Comparison of ENCODE assay signal across 8 cellular contexts in the genomic region with DNA sequence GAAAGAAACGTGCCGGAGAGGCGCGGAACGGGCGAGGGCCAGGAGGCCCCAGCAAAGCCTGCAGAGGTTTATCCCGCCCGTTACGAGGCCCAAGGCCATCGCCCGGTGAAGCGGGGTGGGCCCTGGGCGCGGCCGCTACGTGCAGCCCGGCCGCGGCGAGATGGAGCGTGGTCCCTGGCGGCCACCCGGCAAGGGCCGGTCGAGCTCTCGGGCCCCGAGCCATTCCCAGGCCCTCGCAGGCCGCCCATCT. TPM values are rescaled to one million over a fixed set of nuclear protein-coding genes. Genes with fewer than 3 reads are reported as not detected.
A peak's percentile ranks its signal among the peaks of the same experiment; 100 is the strongest.
DNase-seq lines count a peak whose midpoint lies in the region; ATAC-seq and TF ChIP-seq lines count a peak whose summit lies in the region.

No MANE protein-coding gene starts in this region.

- WGBS in gastroesophageal sphincter (ENCODE audit: low coverage in 1 of 2), 2 donors = 0 to 2% methylated on average over 12 to 20 of the region's 29 CpGs

- TF ChIP-seq EP300 in gastroesophageal sphincter (IDR thresholded peaks at IDR 0.05) = no peak

- H3K4me3 ChIP-seq in H7 (ENCODE audit: insufficient read depth, low read depth, low read length) (peak overlapping the region; percentile 100), WI38 (ENCODE audit: low read depth, low read length) (peak overlapping the region; percentile 95), gastroesophageal sphincter (peak overlapping the region; percentile 89 to 90), skeletal muscle cell (ENCODE audit: low read depth, low read length) (peak overlapping the region; percentile 98)

- ATAC-seq in gastroesophageal sphincter (no peak), GM18502 (IDR thresholded peaks at IDR 0.05; ENCODE audit: poor library complexity, unreplicated experiment) (no peak), HG02571 (IDR thresholded peaks at IDR 0.05; ENCODE audit: unreplicated experiment) (no peak), HG03095 (IDR thresholded peaks at IDR 0.05; ENCODE audit: unreplicated experiment) (no peak)

- DNase-seq in H7 = no peak
- DNase-seq in skeletal muscle cell (ENCODE audit: low read depth) = no peak
- no peak for DNase-seq in iPS-NIHi7 (ENCODE audit: extremely low spot score)

- H3K36me3 ChIP-seq in H7 (replicated peaks; ENCODE audit: control insufficient read depth, insufficient read depth, low read length) (peaks cover 1% of the 10 kb centered on the region; the same call in 1 of the 2 replicates), gastroesophageal sphincter (no peaks in the 10 kb centered on the region)

- TF ChIP-seq CTCF in WI38 (IDR thresholded peaks at IDR 0.05; ENCODE audit: low read depth, low read length) (no peak), gastroesophageal sphincter (IDR thresholded peaks at IDR 0.05) (peak in 1 of 4 experiments; percentile 31)

- peaks cover 11 to 61% (median 27%) of the 10 kb centered on the region in 3 donors for H3K4me1 ChIP-seq in gastroesophageal sphincter

- no peaks in the 10 kb centered on the region for H3K9me3 ChIP-seq in gastroesophageal sphincter

- no peaks in the 10 kb centered on the region; the same call in 1 of the 2 replicates for H3K27me3 ChIP-seq in H7 (ENCODE audit: control insufficient read depth, insufficient read depth, low read length)
- H3K27me3 ChIP-seq in gastroesophageal sphincter = no peaks in the 10 kb centered on the region

- TF ChIP-seq POLR2A in gastroesophageal sphincter (IDR thresholded peaks at IDR 0.05) = no peak

- H3K27ac ChIP-seq in gastroesophageal sphincter = peak overlapping the region; percentile 92 to 98 (median 97)

RNA-seq across cellular contexts. Expression of gene PKM, which starts 1.1 kb away (rescaled TPM):
- total RNA-seq in H7 (2014; rRNA removed; shearing (Covaris generic)) = 942 and 1,007 TPM in 2 replicates
- total RNA-seq in gastroesophageal sphincter = 100 to 1,000 TPM; 343 to 646 (median 543) TPM

RNA-seq across cellular contexts. Expression of gene GRAMD2A, which starts 32.3 kb away (rescaled TPM):
- total RNA-seq in H7 (2014; rRNA removed; shearing (Covaris generic)) = 0.17 and 0.52 TPM in 2 replicates
- total RNA-seq in gastroesophageal sphincter = under 1 TPM in 2 of 4 donors, not detected in 2; 0.39 to 0.64 TPM

RNA-seq across cellular contexts. Expression of gene PARP6, which starts 42.5 kb away (rescaled TPM):
- total RNA-seq in H7 (2014; rRNA removed; shearing (Covaris generic)) = 24.8 and 28.8 TPM in 2 replicates
- total RNA-seq in gastroesophageal sphincter = 10 to 100 TPM; 38.2 to 98.7 (median 71.4) TPM
